Comparison of ENCODE assay signal across 11 cellular contexts in genomic region chr7:134527979-134528371, GRCh38. TPM values are rescaled to one million over a fixed set of nuclear protein-coding genes. Genes with fewer than 3 reads are reported as not detected.
DNase-seq lines count a peak whose midpoint lies in the region; ATAC-seq and TF ChIP-seq lines count a peak whose summit lies in the region.
"Had no signal": no experiment of that assay in that cellular context is flagged by ENCODE, and none has a peak within 500 bp of the region (broad histone marks: within the 10 kb centered on the region; RNA-seq: fewer than 3 reads in every experiment).

No MANE protein-coding gene starts in this region.

- TF ChIP-seq EP300 in transverse colon (IDR thresholded peaks at IDR 0.05; ENCODE audit: low read depth), result no peak

- no peak for TF ChIP-seq POLR2A in transverse colon (IDR thresholded peaks at IDR 0.05)

- DNase-seq in NCI-H748 (lab: John Stamatoyannopoulos, UW; ENCODE audit: unreplicated experiment) (peak; percentile 16), NCI-H748 treated with DMSO at 0.1 percent for 48 hours (lab: John Stamatoyannopoulos, UW) (no peak), WTC11 (ENCODE audit: low spot score) (no peak), iPS-NIHi11 (ENCODE audit: low spot score) (peak; percentile 31), transverse colon (no peak)

- peak overlapping the region; percentile 67 to 80 (median 76) for H3K27ac ChIP-seq in transverse colon
- H3K27ac ChIP-seq: KMS-11, SJSA1 had no signal

- intact Hi-C loops in transverse colon (cut with DNase I; ENCODE audit: low total_unique reads), result no loop called here

- CTCF ChIA-PET in WTC11 (lab: Charles Lee), result interaction anchor here (0.6 to 3.0 kb wide), 6 partner anchors 14 to 95 kb away, joined by 3 to 17 read pairs (median 5); no protein-coding TSS in a partner anchor

- H3K4me3 Mint-ChIP-seq in WTC11, result no peak overlapping the region

- H3K4me3 ChIP-seq in transverse colon, result peak overlapping the region in 3 of 4 donors; percentile 20 to 43 (median 33)
- H3K4me3 ChIP-seq: SJSA1 had no signal

- no peaks in the 10 kb centered on the region for H3K36me3 ChIP-seq in transverse colon
- H3K36me3 ChIP-seq: SJSA1 had no signal

- TF ChIP-seq CTCF in WTC11 (IDR thresholded peaks at IDR 0.05) (no peak), transverse colon (IDR thresholded peaks at IDR 0.05) (no peak)

- 41% methylated on average over 4 of the region's 4 CpGs; no CpG with 5 or more reads in 1 of the 2 donors for WGBS in transverse colon (ENCODE audit: low coverage in 1 of 2), 2 donors

- peaks cover 14% of the 10 kb centered on the region for H3K4me1 Mint-ChIP-seq in WTC11

- H3K36me3 Mint-ChIP-seq in WTC11, result no peaks in the 10 kb centered on the region

- POLR2A ChIA-PET in WTC11 (lab: Charles Lee), result interaction anchor here (1.0 kb wide), 1 partner anchor 75 kb away, joined by 4 read pairs; no protein-coding TSS in a partner anchor

- H3K27me3 ChIP-seq in transverse colon, result no peaks in the 10 kb centered on the region
- H3K27me3 ChIP-seq: SJSA1 had no signal

- no peaks in the 10 kb centered on the region; the same call in 1 of the 2 replicates for H3K27me3 Mint-ChIP-seq in WTC11 (ENCODE audit: low read depth)

- no peaks in the 10 kb centered on the region for H3K9me3 ChIP-seq in transverse colon
- H3K9me3 ChIP-seq: SJSA1 had no signal

- in situ Hi-C loops in transverse colon (cut with MboI; ENCODE audit: low pct_ligation_motif_present in 1 of 4, low pct_unique_long_range_greater_than_20kb in 1 of 4, low sequenced_read_pairs in 3 of 4), result loop anchor here in 1 of 4 donors (25.0 kb wide), 1 partner anchor 91 kb away; no protein-coding TSS in a partner anchor

- peaks cover 0 to 36% (median 26%) of the 10 kb centered on the region in 4 donors for H3K4me1 ChIP-seq in transverse colon

- no peaks in the 10 kb centered on the region for H3K9me3 Mint-ChIP-seq in WTC11

- ATAC-seq in WTC11 (peak; percentile 61), HG03342 (IDR thresholded peaks at IDR 0.05; ENCODE audit: unreplicated experiment) (no peak), HG02852 (IDR thresholded peaks at IDR 0.05; ENCODE audit: unreplicated experiment) (no peak), HG02973 (IDR thresholded peaks at IDR 0.05; ENCODE audit: unreplicated experiment) (no peak)

- no peak overlapping the region for H3K27ac Mint-ChIP-seq in WTC11

TF ChIP-seq in WTC11, 78 proteins besides CTCF, POLR2A, EP300 and RAD21 (continues in another document):
- TF ChIP-seq AFF4 (CRISPR knock-in tag; IDR thresholded peaks at IDR 0.05; ENCODE audit: borderline replicate concordance), result no peak
- no peak for TF ChIP-seq ARID4B (CRISPR knock-in tag; IDR thresholded peaks at IDR 0.05; ENCODE audit: borderline replicate concordance)
- TF ChIP-seq MXD4 (CRISPR knock-in tag; IDR thresholded peaks at IDR 0.05; ENCODE audit: borderline replicate concordance), result no peak
- no peak for TF ChIP-seq IRF2 (CRISPR knock-in tag; IDR thresholded peaks at IDR 0.05; ENCODE audit: borderline replicate concordance, low read depth)
- no peak for TF ChIP-seq TEAD1 (CRISPR knock-in tag; IDR thresholded peaks at IDR 0.05)
- TF ChIP-seq EMX1 (CRISPR knock-in tag; IDR thresholded peaks at IDR 0.05), result no peak
- no peak for TF ChIP-seq ZNF138 (CRISPR knock-in tag; conservative IDR thresholded peaks at IDR 0.05)
- no peak for TF ChIP-seq ELF4 (CRISPR knock-in tag; IDR thresholded peaks at IDR 0.05; ENCODE audit: low read depth)
- no peak for TF ChIP-seq OVOL2 (CRISPR knock-in tag; IDR thresholded peaks at IDR 0.05; ENCODE audit: borderline replicate concordance)
- TF ChIP-seq NR1H2 (CRISPR knock-in tag; IDR thresholded peaks at IDR 0.05), result no peak
- no peak for TF ChIP-seq ZNF671 (CRISPR knock-in tag; IDR thresholded peaks at IDR 0.05)
- TF ChIP-seq E2F4 (CRISPR knock-in tag; IDR thresholded peaks at IDR 0.05; ENCODE audit: borderline replicate concordance, low read depth), result no peak
- no peak for TF ChIP-seq ERG (CRISPR knock-in tag; IDR thresholded peaks at IDR 0.05)

RNA-seq across cellular contexts. Expression of gene AKR1B10, which starts 0.6 kb away (rescaled TPM):
- total RNA-seq in WTC11 (2021), result 0.18 to 0.22 TPM in 2 of 3 replicates, not detected in the other
- total RNA-seq in transverse colon, result 100 to 1,000 TPM in 3 of 4 donors, 10 to 100 TPM in 1; 68.1 to 311 (median 260) TPM
- total RNA-seq: lung microvascular endothelial cell had no signal

RNA-seq across cellular contexts. Expression of gene AKR1B15, which starts 20.9 kb away (rescaled TPM):
- total RNA-seq in WTC11 (2021) (not detected in 3 replicates), transverse colon (under 1 TPM in 1 of 4 donors, not detected in 3; 0.48 TPM)
- total RNA-seq: lung microvascular endothelial cell, SJSA1 had no signal

Comparison
In these comparisons a context has a peak if more than half of its experiments do, and no peak if none do; other contexts are left out.
1. DNase-seq: peak in NCI-H748 (single experiment) and iPS-NIHi11 (single experiment); none in NCI-H748 treated with DMSO at 0.1 percent for 48 hours (single experiment), WTC11 (single experiment) and transverse colon (single experiment).
2. RNA of gene AKR1B10, which starts 0.6 kb away (total RNA-seq): 68.1 to 311 TPM in transverse colon; 0.18 to 0.22 TPM in WTC11; every median in the first group is over 10 times any median in the second.